Comparison of ENCODE assay signal across 14 cellular contexts in genomic region chr16:82996814-82997213, GRCh38.
A peak's percentile ranks its signal among the peaks of the same experiment; 100 is the strongest.
DNase-seq lines count a peak whose midpoint lies in the region; ATAC-seq, FAIRE-seq and TF ChIP-seq lines count a peak whose summit lies in the region.
"Had no signal": no experiment of that assay in that cellular context is flagged by ENCODE, and none has a peak within 500 bp of the region (broad histone marks: within the 10 kb centered on the region; RNA-seq: fewer than 3 reads in every experiment).

No MANE protein-coding gene starts in this region.

- TF ChIP-seq POLR2A in IMR-90 (IDR thresholded peaks at IDR 0.05; ENCODE audit: low read depth, low read length) (no peak), K562 (conservative IDR thresholded peaks at IDR 0.05) (no peak)

- H3K79me1 ChIP-seq in IMR-90 (ENCODE audit: low read depth in 1 of 2, low read length in 2 of 2) (peaks cover 10 to 28% of the 10 kb centered on the region in 2 experiments; a peak in 3 of 4 replicates), mesenchymal stem cell (replicated peaks; ENCODE audit: low read length, poor library complexity, severe bottlenecking) (peaks cover 6% of the 10 kb centered on the region)

- TF ChIP-seq EP300 in SK-N-SH (IDR thresholded peaks at IDR 0.05; ENCODE audit: borderline replicate concordance in 1 of 2, low read depth in 1 of 2, low read length in 1 of 2), result no peak
- TF ChIP-seq EP300 in K562 (IDR thresholded peaks at IDR 0.05; ENCODE audit: low read length), result no peak

- H3K4me1 ChIP-seq in SK-N-SH (ENCODE audit: control insufficient read depth in 1 of 2, insufficient read depth in 2 of 2, low read depth in 1 of 2, low read length in 1 of 2) (0 out of 4 replicates have a peak, but pooled peaks cover 0 to 3% of the 10 kb centered on the region in 2 experiments), IMR-90 (ENCODE audit: control insufficient read depth, insufficient read depth, low read length) (peaks cover 2% of the 10 kb centered on the region; the same call in 1 of the 2 replicates), K562 (replicated peaks in 1 of 2; ENCODE audit: control insufficient read depth in 2 of 2, insufficient read depth in 2 of 2, low read length in 2 of 2) (no peaks in the 10 kb centered on the region), mesenchymal stem cell (ENCODE audit: control insufficient read depth, insufficient read depth, low read depth, low read length) (no peaks in the 10 kb centered on the region)

- no peak for FAIRE-seq in K562 (lab: Jason Lieb, UNC)
- FAIRE-seq: GM18507 had no signal

- H3K79me2 ChIP-seq in SK-N-SH (ENCODE audit: insufficient read depth) (no peaks in the 10 kb centered on the region; the same call in 1 of the 2 replicates), K562 (ENCODE audit: control insufficient read depth, insufficient read depth, low read length) (no peaks in the 10 kb centered on the region)

- H3K4ac ChIP-seq in IMR-90 (ENCODE audit: low read depth, low read length) (peak overlapping the region; percentile 40), mesenchymal stem cell (ENCODE audit: low read depth in 1 of 2, low read length in 2 of 2) (no peak overlapping the region)

- H3K18ac ChIP-seq in IMR-90 (ENCODE audit: low read depth, low read length) (no peak overlapping the region), mesenchymal stem cell (ENCODE audit: low read depth in 1 of 2, low read length in 2 of 2) (peak overlapping the region in 1 of 2 experiments; percentile 58)

- intact Hi-C loops in IMR-90 (cut with micrococcal nuclease), result loop anchor here (5.0 to 10.0 kb wide), 2 partner anchors 345 to 362 kb away; no protein-coding TSS in a partner anchor
- intact Hi-C loops in K562 (cut with micrococcal nuclease), result no loop called here

- no peak for TF ChIP-seq CTCF in SK-N-SH (IDR thresholded peaks at IDR 0.05)
- no peak for TF ChIP-seq CTCF in IMR-90 (conservative IDR thresholded peaks at IDR 0.05; ENCODE audit: low read depth, low read length)
- no peak for TF ChIP-seq CTCF in K562 (IDR thresholded peaks at IDR 0.05 in 2 of 3, conservative IDR thresholded peaks at IDR 0.05 in 1 of 3; ENCODE audit: insufficient read depth in 2 of 3, low read depth in 1 of 3, low read length in 3 of 3)

- BruUV-seq in IMR-90 (replicated peaks; lab: Mats Ljungman, UMichigan), result no TSS peak
- BruUV-seq in K562 (replicated peaks; lab: Mats Ljungman, UMichigan), result no TSS peak

- H2AK9ac ChIP-seq in IMR-90 (replicated peaks; ENCODE audit: low read depth, low read length, poor library complexity), result no peak overlapping the region

- WGBS in SK-N-SH (ENCODE audit: low lambda C conversion rate), result 83% methylated on average over 4 of the region's 4 CpGs
- 96% methylated on average over 4 of the region's 4 CpGs; no CpG with 5 or more reads in 1 of the 2 experiments for WGBS in IMR-90 (ENCODE audit: extremely low coverage in 2 of 2, insufficient read length in 1 of 2), 2 experiments
- 3% methylated on average over 4 of the region's 4 CpGs for WGBS in K562 (ENCODE audit: insufficient coverage, low coverage, missing lambda C conversion rate)
- 98% methylated on average over 4 of the region's 4 CpGs for WGBS in mesenchymal stem cell

- peaks cover 17% of the 10 kb centered on the region for H3F3A ChIP-seq in SK-N-SH (replicated peaks; ENCODE audit: insufficient read depth)

- dilution Hi-C loops in IMR-90 (cut with HindIII; ENCODE audit: low sequenced_read_pairs, unreplicated experiment), result no loop called here

- peaks cover 4% of the 10 kb centered on the region for H3K9me1 ChIP-seq in IMR-90 (ENCODE audit: insufficient read depth, low read length)
- H3K9me1 ChIP-seq in K562 (ENCODE audit: control insufficient read depth, insufficient read depth, low read length), result no peaks in the 10 kb centered on the region

- no peaks in the 10 kb centered on the region for H4K20me1 ChIP-seq in SK-N-SH (ENCODE audit: insufficient read depth)
- H4K20me1 ChIP-seq in IMR-90 (ENCODE audit: insufficient read depth, low read length), result no peaks in the 10 kb centered on the region
- no peaks in the 10 kb centered on the region for H4K20me1 ChIP-seq in K562 (replicated peaks; ENCODE audit: control insufficient read depth, insufficient read depth, low read length)
- H4K20me1 ChIP-seq: BLaER1 had no signal

- DNase-seq in SK-N-SH, result no peak
- DNase-seq in IMR-90, result no peak
- no peak for DNase-seq in K562 (ENCODE audit: extremely low read depth in 1 of 4, low spot score in 3 of 4)
- DNase-seq in mesenchymal stem cell, result no peak
- DNase-seq in NCI-H69 (lab: John Stamatoyannopoulos, UW), result no peak
- no peak for DNase-seq in cerebellar nuclear complex (lab: John Stamatoyannopoulos, UW)
- no peak for DNase-seq in Ammon's horn (ENCODE audit: low spot score)
- DNase-seq: CD4-positive, CD25-positive, alpha-beta regulatory T cell; DMS 273 treated with DMSO at 0.1 percent for 48 hours; H7 had no signal

- peak overlapping the region; percentile 1 to 32 for H2BK12ac ChIP-seq in mesenchymal stem cell (ENCODE audit: low read length in 2 of 2)

- no peaks in the 10 kb centered on the region for H3K36me3 ChIP-seq in SK-N-SH (replicated peaks in 1 of 2; ENCODE audit: control insufficient read depth in 1 of 2, insufficient read depth in 2 of 2, low read length in 1 of 2)
- no peaks in the 10 kb centered on the region for H3K36me3 ChIP-seq in IMR-90 (ENCODE audit: control insufficient read depth, insufficient read depth, low read length)
- H3K36me3 ChIP-seq in K562 (ENCODE audit: control insufficient read depth, insufficient read depth, low read length), result no peaks in the 10 kb centered on the region
- H3K36me3 ChIP-seq in mesenchymal stem cell (ENCODE audit: control insufficient read depth in 1 of 2, insufficient read depth in 2 of 2, low read depth in 1 of 2, low read length in 2 of 2), result no peaks in the 10 kb centered on the region
- H3K36me3 ChIP-seq: BLaER1 had no signal

- POLR2A ChIA-PET in SK-N-SH (lab: Yijun Ruan, JAX) (no interaction called here), IMR-90 (lab: Charles Lee; ENCODE audit: unreplicated experiment) (no interaction called here), K562 (lab: Yijun Ruan, JAX) (interaction anchor here (0.7 kb wide), 1 partner anchor 137 kb away, joined by 3 read pairs; no protein-coding TSS in a partner anchor)

- H3K27me3 ChIP-seq in SK-N-SH (ENCODE audit: insufficient read depth), result no peaks in the 10 kb centered on the region
- H3K27me3 ChIP-seq in IMR-90 (ENCODE audit: control insufficient read depth, insufficient read depth, low read length), result no peaks in the 10 kb centered on the region
- no peaks in the 10 kb centered on the region for H3K27me3 ChIP-seq in K562 (ENCODE audit: control insufficient read depth in 2 of 2, insufficient read depth in 2 of 2, low read length in 2 of 2)
- no peaks in the 10 kb centered on the region for H3K27me3 ChIP-seq in mesenchymal stem cell (ENCODE audit: control insufficient read depth in 1 of 2, insufficient read depth in 1 of 2, low read length in 2 of 2)
- H3K27me3 ChIP-seq: BLaER1 had no signal

- H2BK120ac ChIP-seq in IMR-90 (ENCODE audit: low read depth, low read length) (peak overlapping the region; percentile 71; the same call in 1 of the 2 replicates), mesenchymal stem cell (ENCODE audit: low read depth, low read length) (no peak overlapping the region)

- H2AK5ac ChIP-seq in IMR-90 (ENCODE audit: low read depth, low read length) (peak overlapping the region; percentile 95), mesenchymal stem cell (ENCODE audit: low read length, severe bottlenecking) (no peak overlapping the region)

- peak overlapping the region; percentile 69 for H2BK5ac ChIP-seq in IMR-90 (ENCODE audit: low read depth, low read length, poor library complexity, severe bottlenecking)
- H2BK5ac ChIP-seq in mesenchymal stem cell (ENCODE audit: low read depth, low read length, poor library complexity, severe bottlenecking), result no peak overlapping the region

- 0 out of 2 replicates have a peak overlapping the region, but pooled peaks have one; percentile 66 for H3K4me2 ChIP-seq in SK-N-SH
- H3K4me2 ChIP-seq in IMR-90 (ENCODE audit: low read depth, low read length), result no peak overlapping the region
- H3K4me2 ChIP-seq in K562 (ENCODE audit: insufficient read depth, low read length), result no peak overlapping the region
- H3K4me2 ChIP-seq in mesenchymal stem cell (ENCODE audit: low read length, poor library complexity, severe bottlenecking), result no peak overlapping the region
- H3K4me2 ChIP-seq: BLaER1 had no signal

- in situ Hi-C loops in IMR-90 (cut with MboI; ENCODE audit: low sequenced_read_pairs) (no loop called here), K562 (cut with MboI) (no loop called here)

- CTCF ChIA-PET in SK-N-SH (lab: Yijun Ruan, JAX) (no interaction called here), IMR-90 (lab: Yijun Ruan, JAX) (interaction anchor here (0.6 kb wide), 1 partner anchor 76 kb away, joined by 4 read pairs; no protein-coding TSS in a partner anchor), K562 (lab: Yijun Ruan, JAX; ENCODE audit: low intra/inter-chr PET ratio) (no interaction called here)

- H3K27ac ChIP-seq in SK-N-SH (ENCODE audit: low read depth in 2 of 2, low read length in 1 of 2) (no peak overlapping the region; a peak in 1 of 4 replicates), IMR-90 (ENCODE audit: insufficient read depth, low read length) (no peak overlapping the region), K562 (ENCODE audit: extremely low read depth, low read depth, low read length) (no peak overlapping the region), mesenchymal stem cell (ENCODE audit: low read length, poor library complexity, severe bottlenecking) (no peak overlapping the region)
- H3K27ac ChIP-seq: 22Rv1, BLaER1 had no signal

- H3K14ac ChIP-seq in IMR-90 (replicated peaks; ENCODE audit: low read depth, low read length) (peak overlapping the region; percentile 65), mesenchymal stem cell (ENCODE audit: low read length in 2 of 2) (no peak overlapping the region)

- H3K56ac ChIP-seq in IMR-90 (ENCODE audit: extremely low read depth, insufficient read depth, low read length), result no peak overlapping the region

- ATAC-seq in SK-N-SH treated with all-trans-retinoic acid at 6 μM for 48 hours (no peak), IMR-90 (ENCODE audit: low read depth) (no peak), K562 (no peak)

- H3K23ac ChIP-seq in IMR-90 (ENCODE audit: low read depth, low read length) (no peak overlapping the region), mesenchymal stem cell (ENCODE audit: low read length in 2 of 2) (no peak overlapping the region)

- H3K9ac ChIP-seq in SK-N-SH, result no peak overlapping the region
- H3K9ac ChIP-seq in IMR-90 (ENCODE audit: low read depth, low read length), result no peak overlapping the region
- no peak overlapping the region for H3K9ac ChIP-seq in K562 (ENCODE audit: insufficient read depth in 1 of 2, low read depth in 2 of 2, low read length in 2 of 2)
- H3K9ac ChIP-seq in mesenchymal stem cell (ENCODE audit: low read length), result no peak overlapping the region
- H3K9ac ChIP-seq: BLaER1 had no signal

- TF ChIP-seq RAD21 in SK-N-SH (IDR thresholded peaks at IDR 0.05; ENCODE audit: low read length) (no peak), IMR-90 (IDR thresholded peaks at IDR 0.05; ENCODE audit: low read length) (no peak), K562 (CRISPR knock-in tag; conservative IDR thresholded peaks at IDR 0.05 in 1 of 2, IDR thresholded peaks at IDR 0.05 in 1 of 2) (no peak)

- no peak overlapping the region for H3K4me3 ChIP-seq in SK-N-SH (ENCODE audit: low read depth in 2 of 2, low read length in 1 of 2)
- no peak overlapping the region for H3K4me3 ChIP-seq in IMR-90 (ENCODE audit: insufficient read depth, low read depth, low read length)
- no peak overlapping the region for H3K4me3 ChIP-seq in K562
- no peak overlapping the region for H3K4me3 ChIP-seq in mesenchymal stem cell (ENCODE audit: insufficient read depth in 1 of 2, low read depth in 1 of 2, low read length in 2 of 2)
- H3K4me3 ChIP-seq: BLaER1 had no signal

- H2BK15ac ChIP-seq in IMR-90 (ENCODE audit: low read depth, low read length), result peak overlapping the region; percentile 68; the same call in 2 of the 3 replicates
- no peak overlapping the region for H2BK15ac ChIP-seq in mesenchymal stem cell (ENCODE audit: low read depth, poor library complexity, severe bottlenecking)

- H3K9me3 ChIP-seq in SK-N-SH (no peaks in the 10 kb centered on the region), IMR-90 (ENCODE audit: control insufficient read depth, insufficient read depth, low read length) (no peaks in the 10 kb centered on the region), K562 (replicated peaks; ENCODE audit: control insufficient read depth, insufficient read depth, low read depth, low read length) (peaks cover 1% of the 10 kb centered on the region), mesenchymal stem cell (ENCODE audit: control insufficient read depth, low read length) (no peaks in the 10 kb centered on the region)

- no peaks in the 10 kb centered on the region for H3K9me2 ChIP-seq in SK-N-SH

- peak overlapping the region in 1 of 2 experiments; percentile 54; a peak in 1 of 4 replicates for H4K8ac ChIP-seq in IMR-90 (ENCODE audit: low read depth in 2 of 2, low read length in 2 of 2)
- no peak overlapping the region for H4K8ac ChIP-seq in mesenchymal stem cell (ENCODE audit: low read length)

- H4K91ac ChIP-seq in IMR-90 (ENCODE audit: insufficient read depth, low read depth, low read length) (no peak overlapping the region), mesenchymal stem cell (ENCODE audit: low read length) (peak overlapping the region; percentile 5)

- H2AFZ ChIP-seq in SK-N-SH (ENCODE audit: low read depth) (no peak overlapping the region), IMR-90 (replicated peaks; ENCODE audit: low read length, poor library complexity) (no peak overlapping the region), K562 (ENCODE audit: low read depth, low read length) (no peak overlapping the region), mesenchymal stem cell (ENCODE audit: low read depth, low read length) (no peak overlapping the region)

- H2BK20ac ChIP-seq in IMR-90 (ENCODE audit: low read depth, low read length), result peak overlapping the region; percentile 40; the same call in 1 of the 2 replicates

- H4K5ac ChIP-seq in IMR-90 (ENCODE audit: low read depth, low read length), result no peak overlapping the region; the same call in 1 of the 2 replicates
